8 cellular contexts compared by ENCODE assay signal in the genomic region with DNA sequence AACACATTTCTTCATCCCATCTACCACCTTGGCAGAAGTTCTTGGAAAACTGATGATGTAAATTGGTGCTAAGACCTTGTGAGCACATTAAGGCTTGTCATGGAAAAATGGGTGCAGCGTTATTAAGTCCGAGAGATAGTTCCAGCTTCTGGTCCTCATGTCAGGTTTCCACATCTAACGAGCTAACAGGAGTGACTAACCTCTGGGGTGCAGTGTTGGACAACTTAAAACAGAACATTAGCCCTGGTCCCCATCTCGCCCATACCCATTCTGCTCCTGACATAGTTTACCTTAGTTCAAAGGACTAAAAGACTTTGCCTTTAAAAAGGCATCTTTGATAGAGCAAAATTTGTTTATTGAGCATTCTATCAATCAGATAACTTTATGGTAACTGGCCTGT.
DNase-seq lines count a peak whose midpoint lies in the region; ATAC-seq and TF ChIP-seq lines count a peak whose summit lies in the region.

No MANE protein-coding gene starts in this region.

- H3K9me3 ChIP-seq in Panc1 (ENCODE audit: control insufficient read depth, insufficient read depth, low read depth, low read length): no peaks in the 10 kb centered on the region

- ATAC-seq in Panc1: peak; percentile 81
- ATAC-seq in HG02870 (IDR thresholded peaks at IDR 0.05; ENCODE audit: unreplicated experiment): no peak
- ATAC-seq in GM21381 (IDR thresholded peaks at IDR 0.05; ENCODE audit: unreplicated experiment): no peak

- TF ChIP-seq CTCF in GM12872 (IDR thresholded peaks at IDR 0.05; ENCODE audit: insufficient read depth, low read depth, low read length): peak; percentile 25; the same call in 1 of the 3 replicates
- TF ChIP-seq CTCF in Panc1 (IDR thresholded peaks at IDR 0.05): peak; percentile 47

- in situ Hi-C loops in Panc1 (cut with HindIII; ENCODE audit: low pct_unique_long_range_greater_than_20kb, low sequenced_read_pairs): no loop called here

- intact Hi-C loops in Panc1 (cut with micrococcal nuclease; ENCODE audit: unreplicated experiment): no loop called here

- no TSS peak for BruUV-seq in Panc1 (replicated peaks; lab: Mats Ljungman, UMichigan)

- H3K4me1 ChIP-seq in Panc1 (ENCODE audit: control insufficient read depth, insufficient read depth, low read length): no peaks in the 10 kb centered on the region

- no peak overlapping the region for H3K4me3 ChIP-seq in Panc1 (ENCODE audit: low read depth in 2 of 2, low read length in 2 of 2)

- CTCF ChIA-PET in Panc1 (lab: Charles Lee): interaction anchor here (0.6 kb wide), 1 partner anchor 210 kb away, joined by 3 read pairs; no protein-coding TSS in a partner anchor

- H3K36me3 ChIP-seq in Panc1 (ENCODE audit: control insufficient read depth, insufficient read depth, low read length): no peaks in the 10 kb centered on the region

- peaks cover 8% of the 10 kb centered on the region; the same call in 1 of the 2 replicates for H3K27me3 ChIP-seq in Panc1 (ENCODE audit: control insufficient read depth, insufficient read depth, low read length)

- POLR2A ChIA-PET in Panc1 (lab: Charles Lee): no interaction called here

- H3K27ac ChIP-seq in Panc1 (ENCODE audit: low read length): no peak overlapping the region

- DNase-seq in AG08395 (ENCODE audit: low spot score): peak; percentile 18
- no peak for DNase-seq in Panc1 (ENCODE audit: low read depth, low spot score)
- DNase-seq in glomerular visceral epithelial cell (ENCODE audit: extremely low spot score): peak; percentile 16
- DNase-seq in activated CD8-positive, alpha-beta memory T cell treated with anti-CD3 and anti-CD28 coated beads, Interleukin-2, amount 50 U/mL, for 48 hours: no peak
- no peak for DNase-seq in NCI-H2029 treated with DMSO at 0.1 percent for 48 hours (lab: John Stamatoyannopoulos, UW)

Comparison
In these comparisons a context has a peak if more than half of its experiments do, and no peak if none do; other contexts are left out.
1. DNase-seq: peak in AG08395 (single experiment) and glomerular visceral epithelial cell (single experiment); none in Panc1 (single experiment), activated CD8-positive, alpha-beta memory T cell treated with anti-CD3 and anti-CD28 coated beads, Interleukin-2, amount 50 U/mL, for 48 hours (single experiment) and NCI-H2029 treated with DMSO at 0.1 percent for 48 hours (single experiment).